Comparison of ENCODE assay signal across 9 cellular contexts in genomic region chr3:149340310-149340933, GRCh38. TPM values are rescaled to one million over a fixed set of nuclear protein-coding genes. Genes with fewer than 3 reads are reported as not detected.
DNase-seq lines count a peak whose midpoint lies in the region; ATAC-seq and TF ChIP-seq lines count a peak whose summit lies in the region.
"Had no signal": no experiment of that assay in that cellular context is flagged by ENCODE, and none has a peak within 500 bp of the region (broad histone marks: within the 10 kb centered on the region; RNA-seq: fewer than 3 reads in every experiment).

No MANE protein-coding gene starts in this region.

- H3K27ac ChIP-seq in brain microvascular endothelial cell, result peak overlapping the region; percentile 53
- peak overlapping the region; percentile 66 to 77 (median 66) for H3K27ac ChIP-seq in right lobe of liver
- H3K27ac ChIP-seq in urinary bladder (ENCODE audit: low read depth), result peak overlapping the region; percentile 59

- TF ChIP-seq CTCF in brain microvascular endothelial cell (IDR thresholded peaks at IDR 0.05; ENCODE audit: low read depth, low read length, missing control alignments) (no peak), right lobe of liver (IDR thresholded peaks at IDR 0.05) (no peak)

- no peaks in the 10 kb centered on the region for H3K9me3 ChIP-seq in right lobe of liver

- H3K36me3 ChIP-seq in brain microvascular endothelial cell (replicated peaks), result no peaks in the 10 kb centered on the region
- H3K36me3 ChIP-seq in right lobe of liver, result no peaks in the 10 kb centered on the region
- H3K36me3 ChIP-seq in urinary bladder (ENCODE audit: insufficient read depth), result no peaks in the 10 kb centered on the region

- DNase-seq in NCI-H1417 treated with DMSO at 0.1 percent for 48 hours (lab: John Stamatoyannopoulos, UW) (peak; percentile 93), brain microvascular endothelial cell (no peak), right lobe of liver (no peak), midbrain (lab: John Stamatoyannopoulos, UW) (no peak), hypothalamus (lab: John Stamatoyannopoulos, UW) (no peak), glomerular visceral epithelial cell (ENCODE audit: extremely low spot score) (no peak)
- DNase-seq: activated naive CD4-positive, alpha-beta T cell treated with anti-CD3 and anti-CD28 coated beads, Interleukin-2, amount 50 U/mL, for 16 hours; NK-92 treated with Interleukin-12 subunit alpha and Interleukin-12 subunit beta, amount 100 ng/mL, for 24 hours had no signal

- in situ Hi-C loops in brain microvascular endothelial cell (cut with HindIII; ENCODE audit: low pct_ligation_motif_present, low sequenced_read_pairs), result no loop called here

- no peaks in the 10 kb centered on the region for H3K27me3 ChIP-seq in brain microvascular endothelial cell (replicated peaks)
- H3K27me3 ChIP-seq in right lobe of liver, result no peaks in the 10 kb centered on the region

- intact Hi-C loops in right lobe of liver (cut with DNase I), result no loop called here

- no peak overlapping the region for H3K4me3 ChIP-seq in brain microvascular endothelial cell (ENCODE audit: low read depth, low read length)
- H3K4me3 ChIP-seq in right lobe of liver, result no peak overlapping the region
- H3K4me3 ChIP-seq in urinary bladder (ENCODE audit: low read depth, low read length), result no peak overlapping the region

- peak; percentile 72 to 81 (median 77) for ATAC-seq in right lobe of liver

- H3K4me1 ChIP-seq in right lobe of liver (peaks cover 0 to 13% (median 6%) of the 10 kb centered on the region in 4 donors), urinary bladder (ENCODE audit: insufficient read depth) (no peaks in the 10 kb centered on the region)

- WGBS in right lobe of liver (ENCODE audit: insufficient coverage, low coverage, low lambda C conversion rate, missing lambda C conversion rate), result 0% methylated on average over 1 of the region's 1 CpG
- WGBS in urinary bladder, result 23% methylated on average over 1 of the region's 1 CpG

- TF ChIP-seq POLR2A in right lobe of liver (IDR thresholded peaks at IDR 0.05), result no peak

RNA-seq across cellular contexts. Expression of gene TM4SF18, which starts 7.0 kb away (rescaled TPM):
- total RNA-seq in right lobe of liver (1 to 10 TPM; 1.8 to 4.6 (median 3.1) TPM), urinary bladder (33.4 TPM)
- 3.2 TPM for polyA plus RNA-seq in urinary bladder

RNA-seq across cellular contexts. Expression of gene TM4SF1, which starts 37.0 kb away (rescaled TPM):
- total RNA-seq in right lobe of liver (10 to 100 TPM in 5 of 6 experiments, 1 to 10 TPM in 1; 7.9 to 63.0 (median 47.5) TPM), urinary bladder (124 TPM)
- polyA plus RNA-seq in urinary bladder, result 64.8 TPM
